In genomic region chr17:37293770-37294169, GRCh38 we compare ENCODE assay signal across 20 cellular contexts.
"Had no signal": no experiment of that assay in that cellular context is flagged by ENCODE, and none has a peak within 500 bp of the region (broad histone marks: within the 10 kb centered on the region; RNA-seq: fewer than 3 reads in every experiment).

No MANE protein-coding gene starts in this region.

- DNase-seq: cortex of kidney; dorsolateral prefrontal cortex; effector CD8-positive, alpha-beta T cell; gastrocnemius medialis; heart right ventricle; hypothalamus; kidney glomerular epithelial cell; mammary epithelial cell; naive thymus-derived CD4-positive, alpha-beta T cell; nephron progenitor cell; sigmoid colon; stimulated activated CD4-positive, alpha-beta T cell treated with anti-CD3 and anti-CD28 coated beads, Interleukin-12 subunit alpha, Interleukin-12 subunit beta, amount 100 ng/mL, for 4 hours; stimulated activated naive CD4-positive, alpha-beta T cell; thyroid gland had no signal

- H3K27ac ChIP-seq: dorsolateral prefrontal cortex, gastrocnemius medialis, heart right ventricle, right atrium auricular region, sigmoid colon, skin epidermis, suprapubic skin, thyroid gland had no signal

- H3K4me3 Mint-ChIP-seq: naive thymus-derived CD4-positive, alpha-beta T cell; nephron progenitor cell; type B pancreatic cell had no signal

- ATAC-seq: esophagus mucosa; gastrocnemius medialis; heart right ventricle; left lobe of liver; naive thymus-derived CD4-positive, alpha-beta T cell had no signal

- H3K9me3 Mint-ChIP-seq: naive thymus-derived CD4-positive, alpha-beta T cell; nephron progenitor cell; type B pancreatic cell had no signal

- H3K9me3 ChIP-seq: gastrocnemius medialis, heart right ventricle, right atrium auricular region, sigmoid colon, suprapubic skin, thyroid gland had no signal

- H3K27ac Mint-ChIP-seq: naive thymus-derived CD4-positive, alpha-beta T cell; type B pancreatic cell had no signal

- H3K36me3 ChIP-seq: gastrocnemius medialis, heart right ventricle, right atrium auricular region, sigmoid colon, suprapubic skin, thyroid gland had no signal

- H3K4me3 ChIP-seq: dorsolateral prefrontal cortex, gastrocnemius medialis, heart right ventricle, right atrium auricular region, sigmoid colon, skin epidermis, suprapubic skin, thyroid gland had no signal

- H3K27me3 ChIP-seq: dorsolateral prefrontal cortex, gastrocnemius medialis, heart right ventricle, right atrium auricular region, sigmoid colon, suprapubic skin, thyroid gland had no signal

- H3K27me3 Mint-ChIP-seq: naive thymus-derived CD4-positive, alpha-beta T cell; type B pancreatic cell had no signal

- H3K4me1 ChIP-seq: sigmoid colon, thyroid gland had no signal
